Comparison of ENCODE assay signal across 8 cellular contexts in genomic region chr6:116277124-116277523, GRCh38. TPM values are rescaled to one million over a fixed set of nuclear protein-coding genes. Genes with fewer than 3 reads are reported as not detected.
A peak's percentile ranks its signal among the peaks of the same experiment; 100 is the strongest.
DNase-seq lines count a peak whose midpoint lies in the region; ATAC-seq and TF ChIP-seq lines count a peak whose summit lies in the region.

No MANE protein-coding gene starts in this region.

- H3K4me3 ChIP-seq in Peyer's patch = peak overlapping the region; percentile 80 to 89 (median 84)

- no peaks in the 10 kb centered on the region for H3K9me3 Mint-ChIP-seq in progenitor cell of endocrine pancreas (ENCODE audit: low read depth)

- ATAC-seq in HG03378 (IDR thresholded peaks at IDR 0.05; ENCODE audit: unreplicated experiment) = no peak
- ATAC-seq in foreskin keratinocyte = no peak
- no peak for ATAC-seq in HG03520 (IDR thresholded peaks at IDR 0.05; ENCODE audit: unreplicated experiment)
- no peak for ATAC-seq in GM18502 (IDR thresholded peaks at IDR 0.05; ENCODE audit: poor library complexity, unreplicated experiment)

- H3K36me3 ChIP-seq in Peyer's patch = peaks cover 0 to 22% (median 0%) of the 10 kb centered on the region in 3 donors

- TF ChIP-seq CTCF in Peyer's patch (IDR thresholded peaks at IDR 0.05) = no peak
- no peak for TF ChIP-seq CTCF in progenitor cell of endocrine pancreas (IDR thresholded peaks at IDR 0.05; ENCODE audit: unreplicated experiment)
- TF ChIP-seq CTCF in foreskin keratinocyte (conservative IDR thresholded peaks at IDR 0.05) = no peak

- H3K27me3 ChIP-seq in Peyer's patch (no peaks in the 10 kb centered on the region), foreskin keratinocyte (no peaks in the 10 kb centered on the region)

- TF ChIP-seq POLR2A in Peyer's patch (IDR thresholded peaks at IDR 0.05) (no peak), erythroblast (IDR thresholded peaks at IDR 0.05; ENCODE audit: low read length) (no peak)

- DNase-seq in ELR (ENCODE audit: low read depth) (peak; percentile 4), Peyer's patch (no peak), erythroblast (lab: John Stamatoyannopoulos, UW) (peak; percentile 4 to 18), progenitor cell of endocrine pancreas (ENCODE audit: low spot score, unreplicated experiment) (no peak), foreskin keratinocyte (no peak)

- H3K27me3 Mint-ChIP-seq in progenitor cell of endocrine pancreas = no peaks in the 10 kb centered on the region

- peaks cover 0 to 47% (median 12%) of the 10 kb centered on the region in 4 donors for H3K4me1 ChIP-seq in Peyer's patch
- peaks cover 5% of the 10 kb centered on the region for H3K4me1 ChIP-seq in foreskin keratinocyte

- no peaks in the 10 kb centered on the region for H3K9me3 ChIP-seq in Peyer's patch

- H3K4me3 Mint-ChIP-seq in progenitor cell of endocrine pancreas (ENCODE audit: low read depth) = peak overlapping the region; percentile 99

- peaks cover 42% of the 10 kb centered on the region for H3K4me1 Mint-ChIP-seq in progenitor cell of endocrine pancreas (ENCODE audit: low read depth)

- peak overlapping the region; percentile 100 for H3K27ac Mint-ChIP-seq in progenitor cell of endocrine pancreas

- peak overlapping the region in 2 of 4 donors; percentile 3 to 6 for H3K27ac ChIP-seq in Peyer's patch
- H3K27ac ChIP-seq in foreskin keratinocyte = no peak overlapping the region

- H3K36me3 Mint-ChIP-seq in progenitor cell of endocrine pancreas (ENCODE audit: insufficient read depth) = peaks cover 26% of the 10 kb centered on the region

RNA-seq across cellular contexts. Expression of gene TSPYL1, which starts 2.6 kb away (rescaled TPM):
- 10 to 100 TPM; 33.0 to 49.6 (median 42.3) TPM for total RNA-seq in Peyer's patch
- total RNA-seq in progenitor cell of endocrine pancreas = 101 and 102 TPM in 2 replicates
- 68.2 and 72.5 TPM in 2 replicates for total RNA-seq in foreskin keratinocyte
- 30.1 and 32.2 TPM in 2 replicates for polyA plus RNA-seq in foreskin keratinocyte

RNA-seq across cellular contexts. Expression of gene TSPYL4, which starts 23.2 kb away (rescaled TPM):
- total RNA-seq in Peyer's patch (1 to 10 TPM; 5.8 to 9.1 (median 7.2) TPM), progenitor cell of endocrine pancreas (69.0 and 72.1 TPM in 2 replicates), foreskin keratinocyte (4.9 and 6.7 TPM in 2 replicates)
- 2.5 and 2.9 TPM in 2 replicates for polyA plus RNA-seq in foreskin keratinocyte

Comparison
In these comparisons a context has a peak if more than half of its experiments do, and no peak if none do; other contexts are left out.
1. DNase-seq: peak in ELR (single experiment) and erythroblast (2 of 2); none in Peyer's patch (0 of 3), progenitor cell of endocrine pancreas (single experiment) and foreskin keratinocyte (0 of 2).